8 cellular contexts compared by ENCODE assay signal in genomic region chr18:63366270-63366990, GRCh38. TPM values are rescaled to one million over a fixed set of nuclear protein-coding genes. Genes with fewer than 3 reads are reported as not detected.
DNase-seq lines count a peak whose midpoint lies in the region; ATAC-seq and TF ChIP-seq lines count a peak whose summit lies in the region.

No MANE protein-coding gene starts in this region.

- peak overlapping the region; percentile 96 for H3K4me3 ChIP-seq in CD4-positive, CD25-positive, alpha-beta regulatory T cell (ENCODE audit: low read depth, low read length)
- H3K4me3 ChIP-seq in SJSA1 (peak overlapping the region; percentile 90), cardiac muscle cell (peak overlapping the region; percentile 87), upper lobe of left lung (peak overlapping the region; percentile 77 to 99 (median 88))

- H3K4me1 ChIP-seq in CD4-positive, CD25-positive, alpha-beta regulatory T cell (ENCODE audit: control insufficient read depth, insufficient read depth, low read length, poor library complexity, severe bottlenecking): peaks cover 37% of the 10 kb centered on the region
- H3K4me1 ChIP-seq in SJSA1 (replicated peaks): no peaks in the 10 kb centered on the region
- peaks cover 5% of the 10 kb centered on the region for H3K4me1 ChIP-seq in cardiac muscle cell (ENCODE audit: low read depth)
- peaks cover 17 to 23% (median 18%) of the 10 kb centered on the region in 4 donors for H3K4me1 ChIP-seq in upper lobe of left lung

- ATAC-seq in CD4-positive, CD25-positive, alpha-beta regulatory T cell (ENCODE audit: low read depth in 2 of 2): peak; percentile 55 to 60
- ATAC-seq in GM19395 (IDR thresholded peaks at IDR 0.05; ENCODE audit: unreplicated experiment) (peak; percentile 41), HG03520 (IDR thresholded peaks at IDR 0.05; ENCODE audit: unreplicated experiment) (peak; percentile 23), upper lobe of left lung (ENCODE audit: low FRiP score in 2 of 2) (peak; percentile 41 to 51)

- intact Hi-C loops in posterior vena cava (cut with DNase I): loop anchor here in 1 of 2 donors (10.0 kb wide), 1 partner anchor 58 kb away; the partner anchor contains the start of gene VPS4B

- no peaks in the 10 kb centered on the region for H3K9me3 Mint-ChIP-seq in CD4-positive, CD25-positive, alpha-beta regulatory T cell
- no peaks in the 10 kb centered on the region for H3K9me3 Mint-ChIP-seq in activated naive CD8-positive, alpha-beta T cell (ENCODE audit: low read depth)

- H3K9me3 ChIP-seq in CD4-positive, CD25-positive, alpha-beta regulatory T cell (ENCODE audit: control insufficient read depth in 2 of 2, low read length in 2 of 2): no peaks in the 10 kb centered on the region
- no peaks in the 10 kb centered on the region for H3K9me3 ChIP-seq in SJSA1 (replicated peaks)
- no peaks in the 10 kb centered on the region for H3K9me3 ChIP-seq in cardiac muscle cell (ENCODE audit: low read depth)
- H3K9me3 ChIP-seq in upper lobe of left lung: no peaks in the 10 kb centered on the region

- DNase-seq in CD4-positive, CD25-positive, alpha-beta regulatory T cell: peak; percentile 42 to 71 (median 64)
- DNase-seq in SJSA1 (ENCODE audit: low read depth in 1 of 2, low spot score in 2 of 2) (peak; percentile 62 to 76), cardiac muscle cell (ENCODE audit: low read depth in 1 of 2, low spot score in 1 of 2) (peak; percentile 30 to 50), posterior vena cava (ENCODE audit: low spot score) (peak; percentile 86), upper lobe of left lung (peak; percentile 80 to 89)

- TF ChIP-seq POLR2A in upper lobe of left lung (IDR thresholded peaks at IDR 0.05): no peak

- no peaks in the 10 kb centered on the region for H3K27me3 Mint-ChIP-seq in CD4-positive, CD25-positive, alpha-beta regulatory T cell
- H3K27me3 Mint-ChIP-seq in activated naive CD8-positive, alpha-beta T cell: no peaks in the 10 kb centered on the region

- H3K27ac ChIP-seq in CD4-positive, CD25-positive, alpha-beta regulatory T cell (ENCODE audit: insufficient read depth, low read length, poor library complexity, severe bottlenecking): peak overlapping the region; percentile 69
- H3K27ac ChIP-seq in SJSA1 (peak overlapping the region; percentile 80), cardiac muscle cell (peak overlapping the region; percentile 93), upper lobe of left lung (peak overlapping the region; percentile 96 to 99 (median 98))

- H3K36me3 ChIP-seq in CD4-positive, CD25-positive, alpha-beta regulatory T cell (ENCODE audit: control insufficient read depth, insufficient read depth, low read length): peaks cover 12% of the 10 kb centered on the region
- H3K36me3 ChIP-seq in SJSA1 (peaks cover 19% of the 10 kb centered on the region), cardiac muscle cell (peaks cover 8% of the 10 kb centered on the region), upper lobe of left lung (peaks cover 0 to 12% (median 7%) of the 10 kb centered on the region in 4 donors)

- no peaks in the 10 kb centered on the region for H3K27me3 ChIP-seq in CD4-positive, CD25-positive, alpha-beta regulatory T cell (ENCODE audit: control insufficient read depth, insufficient read depth, low read length)
- H3K27me3 ChIP-seq in SJSA1 (replicated peaks) (no peaks in the 10 kb centered on the region), cardiac muscle cell (no peaks in the 10 kb centered on the region), upper lobe of left lung (no peaks in the 10 kb centered on the region)

- WGBS in upper lobe of left lung, 2 donors: 0 to 1% methylated on average over 12 to 40 of the region's 60 CpGs

- peak overlapping the region; percentile 87 to 92 (median 91) for H3K27ac Mint-ChIP-seq in CD4-positive, CD25-positive, alpha-beta regulatory T cell
- H3K27ac Mint-ChIP-seq in activated naive CD8-positive, alpha-beta T cell: peak overlapping the region; percentile 86

- peak; percentile 4 for TF ChIP-seq CTCF in cardiac muscle cell (IDR thresholded peaks at IDR 0.05; ENCODE audit: low read depth, low read length)
- no peak for TF ChIP-seq CTCF in upper lobe of left lung (IDR thresholded peaks at IDR 0.05)

- TF ChIP-seq EP300 in upper lobe of left lung (IDR thresholded peaks at IDR 0.05): no peak

- peak overlapping the region; percentile 31 to 97 (median 94) for H3K4me3 Mint-ChIP-seq in CD4-positive, CD25-positive, alpha-beta regulatory T cell
- peak overlapping the region; percentile 95 for H3K4me3 Mint-ChIP-seq in activated naive CD8-positive, alpha-beta T cell

- H3K36me3 Mint-ChIP-seq in CD4-positive, CD25-positive, alpha-beta regulatory T cell: peaks cover 18% of the 10 kb centered on the region
- H3K36me3 Mint-ChIP-seq in activated naive CD8-positive, alpha-beta T cell: peaks cover 15% of the 10 kb centered on the region

- H3K4me1 Mint-ChIP-seq in CD4-positive, CD25-positive, alpha-beta regulatory T cell: peaks cover 15 to 51% (median 35%) of the 10 kb centered on the region in 4 donors
- H3K4me1 Mint-ChIP-seq in activated naive CD8-positive, alpha-beta T cell (ENCODE audit: low read depth): peaks cover 41% of the 10 kb centered on the region

RNA-seq across cellular contexts. Expression of gene KDSR, which starts 0.6 kb away (rescaled TPM):
- total RNA-seq in CD4-positive, CD25-positive, alpha-beta regulatory T cell: 42.0 TPM
- polyA plus RNA-seq in CD4-positive, CD25-positive, alpha-beta regulatory T cell: 100 to 1,000 TPM in 3 of 4 donors, 10 to 100 TPM in 1; 99.8 to 119 (median 106) TPM
- total RNA-seq in SJSA1 (2014; rRNA removed; shearing (Covaris generic)): 14.2 and 25.7 TPM in 2 replicates
- total RNA-seq in cardiac muscle cell (20.9 and 21.3 TPM in 2 replicates), posterior vena cava (10 to 100 TPM; 54.2 to 78.7 TPM), upper lobe of left lung (10 to 100 TPM; 26.2 to 68.8 (median 45.2) TPM)
- polyA plus RNA-seq in cardiac muscle cell: 28.0 and 42.8 TPM in 2 replicates

RNA-seq across cellular contexts. Expression of gene BCL2, which starts 46.9 kb away (rescaled TPM):
- 125 TPM for total RNA-seq in CD4-positive, CD25-positive, alpha-beta regulatory T cell
- polyA plus RNA-seq in CD4-positive, CD25-positive, alpha-beta regulatory T cell: 10 to 100 TPM; 19.1 to 39.0 (median 29.5) TPM
- 4.2 and 7.8 TPM in 2 replicates for total RNA-seq in SJSA1 (2014; rRNA removed; shearing (Covaris generic))
- 0.70 and 0.98 TPM in 2 replicates for total RNA-seq in cardiac muscle cell
- 0.02 and 0.51 TPM in 2 replicates for polyA plus RNA-seq in cardiac muscle cell
- total RNA-seq in posterior vena cava: 10 to 100 TPM; 11.6 to 13.5 TPM
- total RNA-seq in upper lobe of left lung: 10 to 100 TPM in 4 of 6 donors, 1 to 10 TPM in 2; 5.9 to 19.9 (median 11.4) TPM

RNA-seq across cellular contexts. Expression of gene VPS4B, which starts 55.8 kb away (rescaled TPM):
- 93.3 TPM for total RNA-seq in CD4-positive, CD25-positive, alpha-beta regulatory T cell
- 10 to 100 TPM; 54.2 to 72.4 (median 64.0) TPM for polyA plus RNA-seq in CD4-positive, CD25-positive, alpha-beta regulatory T cell
- total RNA-seq in SJSA1 (2014; rRNA removed; shearing (Covaris generic)): 40.6 and 47.8 TPM in 2 replicates
- total RNA-seq in cardiac muscle cell: 9.1 and 14.3 TPM in 2 replicates
- 14.6 and 15.5 TPM in 2 replicates for polyA plus RNA-seq in cardiac muscle cell
- 10 to 100 TPM; 46.2 to 47.3 TPM for total RNA-seq in posterior vena cava
- total RNA-seq in upper lobe of left lung: 10 to 100 TPM; 24.1 to 63.7 (median 37.9) TPM

Comparison
In these comparisons a context has a peak if more than half of its experiments do, and no peak if none do; other contexts are left out.
1. Peak in every context shown above with its lines: DNase-seq, ATAC-seq, H3K4me3 ChIP-seq and H3K27ac ChIP-seq.